12 cellular contexts compared by ENCODE assay signal in the genomic region with DNA sequence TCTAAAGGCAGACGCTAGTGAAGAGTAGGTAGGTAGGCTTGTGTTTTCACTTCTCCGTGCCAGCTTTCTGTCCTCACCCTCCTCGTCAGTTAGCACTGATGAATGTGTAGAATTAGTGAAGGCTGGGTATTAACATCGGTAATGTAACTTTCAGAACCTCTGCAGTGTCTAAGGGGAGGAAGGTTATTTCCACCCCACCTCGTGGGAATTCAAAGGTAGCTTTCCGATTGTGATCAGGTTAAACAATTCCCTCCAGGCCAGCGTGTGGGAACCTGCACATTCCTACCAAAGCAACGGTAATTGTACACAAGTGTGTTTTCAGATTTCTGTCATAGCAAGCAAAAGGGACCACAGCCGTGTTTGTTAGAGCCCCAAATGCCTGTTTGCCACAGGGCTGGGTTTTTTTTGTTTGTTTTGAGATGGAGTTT.
DNase-seq lines count a peak whose midpoint lies in the region; ATAC-seq lines count a peak whose summit lies in the region.
"Had no signal": no experiment of that assay in that cellular context is flagged by ENCODE, and none has a peak within 500 bp of the region (broad histone marks: within the 10 kb centered on the region; RNA-seq: fewer than 3 reads in every experiment).

No MANE protein-coding gene starts in this region.

- H3K36me3 ChIP-seq in HUES64 (ENCODE audit: insufficient read depth, low read length): peaks cover 6% of the 10 kb centered on the region
- H3K36me3 ChIP-seq: upper lobe of right lung had no signal

- H3K4me3 ChIP-seq in HUES64 (ENCODE audit: low read length): peak overlapping the region; percentile 6; the same call in 1 of the 2 replicates
- H3K4me3 ChIP-seq: upper lobe of right lung had no signal

- H3K36me3 Mint-ChIP-seq in stimulated activated memory B cell treated with anti-CD40 and anti-IgM and Interleukin-4, amounts not matched to agents 10 μg/mL and 1 μg/mL and 100 μg/mL, for 72 hours: peaks cover 15% of the 10 kb centered on the region

- no peak overlapping the region for H3K4me3 Mint-ChIP-seq in stimulated activated memory B cell treated with anti-CD40 and anti-IgM and Interleukin-4, amounts not matched to agents 10 μg/mL and 1 μg/mL and 100 μg/mL, for 72 hours

- H3K4me1 Mint-ChIP-seq in stimulated activated memory B cell treated with anti-CD40 and anti-IgM and Interleukin-4, amounts not matched to agents 10 μg/mL and 1 μg/mL and 100 μg/mL, for 72 hours: peaks cover 17% of the 10 kb centered on the region

- H3K27ac ChIP-seq in HUES64 (ENCODE audit: low read depth, low read length): peak overlapping the region; percentile 16; the same call in 1 of the 2 replicates
- H3K27ac ChIP-seq: 22Rv1, upper lobe of right lung had no signal

- DNase-seq in NCI-H2107 treated with DMSO at 0.1 percent for 48 hours (lab: John Stamatoyannopoulos, UW; ENCODE audit: unreplicated experiment) (peak; percentile 45), NCI-H2107 (lab: John Stamatoyannopoulos, UW) (no peak), NCI-H82 treated with DMSO at 0.1 percent for 48 hours (lab: John Stamatoyannopoulos, UW; ENCODE audit: unreplicated experiment) (no peak), 8988T (no peak)
- DNase-seq in stimulated activated CD4-positive, alpha-beta T cell treated with anti-CD3 and anti-CD28 coated beads, Interleukin-2, amount 100 ng/mL, for 24 hours: no peak
- DNase-seq: aorta, DMS153, upper lobe of right lung had no signal

- no peaks in the 10 kb centered on the region for H3K27me3 ChIP-seq in HUES64 (ENCODE audit: insufficient read depth, low read length)
- H3K27me3 ChIP-seq: upper lobe of right lung had no signal

- H3K27me3 Mint-ChIP-seq in stimulated activated memory B cell treated with anti-CD40 and anti-IgM and Interleukin-4, amounts not matched to agents 10 μg/mL and 1 μg/mL and 100 μg/mL, for 72 hours: no peaks in the 10 kb centered on the region

- H3K9me3 Mint-ChIP-seq in stimulated activated memory B cell treated with anti-CD40 and anti-IgM and Interleukin-4, amounts not matched to agents 10 μg/mL and 1 μg/mL and 100 μg/mL, for 72 hours: peaks cover 6% of the 10 kb centered on the region

- 0 out of 2 replicates have a peak overlapping the region, but pooled peaks have one; percentile 37 for H3K9ac ChIP-seq in HUES64 (ENCODE audit: low read depth, low read length)

- WGBS in HUES64: 65% methylated on average over 9 of the region's 9 CpGs

- H3K4me1 ChIP-seq in HUES64 (ENCODE audit: insufficient read depth, low read length): peaks cover 62% of the 10 kb centered on the region
- H3K4me1 ChIP-seq: upper lobe of right lung had no signal

- ATAC-seq in HG02610 (IDR thresholded peaks at IDR 0.05; ENCODE audit: unreplicated experiment): peak; percentile 79
- peak; percentile 27 for ATAC-seq in stimulated activated memory B cell treated with anti-CD40 and anti-IgM and Interleukin-4, amounts not matched to agents 10 μg/mL and 1 μg/mL and 100 μg/mL, for 72 hours
- ATAC-seq: upper lobe of right lung had no signal

- no peak overlapping the region for H3K27ac Mint-ChIP-seq in stimulated activated memory B cell treated with anti-CD40 and anti-IgM and Interleukin-4, amounts not matched to agents 10 μg/mL and 1 μg/mL and 100 μg/mL, for 72 hours

- no peaks in the 10 kb centered on the region for H3K9me3 ChIP-seq in HUES64 (ENCODE audit: insufficient read depth, low read depth, low read length)
- H3K9me3 ChIP-seq: upper lobe of right lung had no signal
